Comparison of ENCODE assay signal across 16 cellular contexts in genomic region chr2:101622210-101622609, GRCh38.
DNase-seq lines count a peak whose midpoint lies in the region; ATAC-seq and TF ChIP-seq lines count a peak whose summit lies in the region.
"Had no signal": no experiment of that assay in that cellular context is flagged by ENCODE, and none has a peak within 500 bp of the region (broad histone marks: within the 10 kb centered on the region; RNA-seq: fewer than 3 reads in every experiment).

No MANE protein-coding gene starts in this region.

- no peak overlapping the region for H3K4ac ChIP-seq in mesendoderm (ENCODE audit: low read depth, low read length)

- H4K5ac ChIP-seq in mesendoderm (ENCODE audit: low read length): no peak overlapping the region

- no peak overlapping the region for H3K56ac ChIP-seq in mesendoderm (ENCODE audit: low read length)

- peak overlapping the region; percentile 50 for H3K4me3 Mint-ChIP-seq in T-helper 2 cell treated with Interferon-gamma antibody and Interleukin-4, amounts not matched to agents 5 μg/mL and 100 μg/mL, for 36 hours
- H3K4me3 Mint-ChIP-seq in CD14-positive monocyte: peak overlapping the region in 1 of 2 donors; percentile 79
- H3K4me3 Mint-ChIP-seq in T-helper 17 cell: no peak overlapping the region

- peaks cover 1% of the 10 kb centered on the region for H3K27me3 Mint-ChIP-seq in T-helper 2 cell treated with Interferon-gamma antibody and Interleukin-4, amounts not matched to agents 5 μg/mL and 100 μg/mL, for 36 hours (ENCODE audit: low read depth)
- H3K27me3 Mint-ChIP-seq in CD14-positive monocyte (ENCODE audit: low read depth in 3 of 3): peaks cover 21 to 29% (median 25%) of the 10 kb centered on the region in 3 donors
- H3K27me3 Mint-ChIP-seq in T-helper 17 cell: no peaks in the 10 kb centered on the region

- H3K4me3 ChIP-seq in mesendoderm (ENCODE audit: low read length): no peak overlapping the region
- H3K4me3 ChIP-seq: breast epithelium, left ventricle myocardium inferior, mucosa of descending colon, uterus had no signal

- H3K79me2 ChIP-seq in mesendoderm (ENCODE audit: control insufficient read depth, insufficient read depth, low read length): no peaks in the 10 kb centered on the region

- no peaks in the 10 kb centered on the region for H3K27me3 ChIP-seq in mesendoderm (ENCODE audit: insufficient read depth, low read length, poor library complexity)
- H3K27me3 ChIP-seq: breast epithelium, uterus had no signal

- H4K8ac ChIP-seq in mesendoderm (ENCODE audit: low read depth, low read length): no peak overlapping the region

- H2BK15ac ChIP-seq in mesendoderm (replicated peaks; ENCODE audit: low read depth): no peak overlapping the region

- H3K9me3 Mint-ChIP-seq in T-helper 2 cell treated with Interferon-gamma antibody and Interleukin-4, amounts not matched to agents 5 μg/mL and 100 μg/mL, for 36 hours: no peaks in the 10 kb centered on the region
- H3K9me3 Mint-ChIP-seq in CD14-positive monocyte: peaks cover 0 to 5% (median 2%) of the 10 kb centered on the region in 7 donors

- H3K36me3 Mint-ChIP-seq in T-helper 2 cell treated with Interferon-gamma antibody and Interleukin-4, amounts not matched to agents 5 μg/mL and 100 μg/mL, for 36 hours (ENCODE audit: low read depth): no peaks in the 10 kb centered on the region
- H3K36me3 Mint-ChIP-seq in CD14-positive monocyte: peaks cover 17 to 21% of the 10 kb centered on the region in 2 donors
- peaks cover 2% of the 10 kb centered on the region for H3K36me3 Mint-ChIP-seq in T-helper 17 cell (ENCODE audit: low read depth)

- no peaks in the 10 kb centered on the region for H3K36me3 ChIP-seq in mesendoderm (ENCODE audit: control insufficient read depth, insufficient read depth, low read length)
- H3K36me3 ChIP-seq: breast epithelium, left ventricle myocardium inferior, uterus had no signal

- TF ChIP-seq CTCF in CD14-positive monocyte (IDR thresholded peaks at IDR 0.05) (no peak), GM10248 (IDR thresholded peaks at IDR 0.05; ENCODE audit: control extremely low read depth, extremely low read depth, low read depth, missing control alignments) (no peak)

- H3K27ac ChIP-seq in mesendoderm (ENCODE audit: low read depth, low read length): no peak overlapping the region
- H3K27ac ChIP-seq: breast epithelium, left ventricle myocardium inferior, uterus had no signal

- no peak overlapping the region for H3K23ac ChIP-seq in mesendoderm (ENCODE audit: low read length)

- no peak overlapping the region for H3K9ac ChIP-seq in mesendoderm (ENCODE audit: low read length)

- CTCF ChIA-PET in GM10248 (lab: Yijun Ruan, JAX): interaction anchor here (0.9 kb wide), 1 partner anchor 18 kb away, joined by 3 read pairs; no protein-coding TSS in a partner anchor

- no peak overlapping the region for H3K18ac ChIP-seq in mesendoderm (ENCODE audit: low read length)

- H3K4me2 ChIP-seq in mesendoderm (ENCODE audit: low read length): no peak overlapping the region

- ATAC-seq in T-helper 17 cell: no peak
- ATAC-seq: mucosa of descending colon had no signal

- WGBS in mesendoderm (ENCODE audit: extremely low coverage, insufficient coverage, low lambda C conversion rate): no CpG with 5 or more reads among the region's 8 CpGs

- H2BK5ac ChIP-seq in mesendoderm (ENCODE audit: low read length): no peak overlapping the region

- POLR2A ChIA-PET in GM10248 (lab: Yijun Ruan, JAX): no interaction called here

- H3K4me1 Mint-ChIP-seq in T-helper 2 cell treated with Interferon-gamma antibody and Interleukin-4, amounts not matched to agents 5 μg/mL and 100 μg/mL, for 36 hours (ENCODE audit: low read depth): peaks cover 23% of the 10 kb centered on the region
- H3K4me1 Mint-ChIP-seq in CD14-positive monocyte: peaks cover 85% of the 10 kb centered on the region
- H3K4me1 Mint-ChIP-seq in T-helper 17 cell: peaks cover 19% of the 10 kb centered on the region

- no peaks in the 10 kb centered on the region for H3K4me1 ChIP-seq in mesendoderm (ENCODE audit: control insufficient read depth, low read depth, low read length)
- H3K4me1 ChIP-seq: breast epithelium, left ventricle myocardium inferior, uterus had no signal

- intact Hi-C loops in CD14-positive monocyte (cut with micrococcal nuclease): loop anchor here in 1 of 2 donors (5.0 to 10.0 kb wide), 3 partner anchors 73 to 177 kb away; partner anchors contain the start of gene MAP4K4

- H2AK5ac ChIP-seq in mesendoderm (ENCODE audit: low read length): no peak overlapping the region

- no peak overlapping the region for H2BK120ac ChIP-seq in mesendoderm (ENCODE audit: low read depth, low read length)

- DNase-seq in T-helper 2 cell treated with Interferon-gamma antibody and Interleukin-4, amounts not matched to agents 5 μg/mL and 100 μg/mL, for 36 hours (ENCODE audit: low spot score): no peak
- DNase-seq in T-helper 2 cell: no peak
- no peak for DNase-seq in CD14-positive monocyte (ENCODE audit: low spot score)
- no peak for DNase-seq in T-helper 17 cell
- DNase-seq in mesendoderm: peak; percentile 44
- DNase-seq in GM10248 (ENCODE audit: extremely low spot score): no peak
- no peak for DNase-seq in RPMI8226
- DNase-seq in activated CD8-positive, alpha-beta memory T cell treated with anti-CD3 and anti-CD28 coated beads, Interleukin-2, amount 50 U/mL, for 4 hours: no peak
- DNase-seq: head of caudate nucleus, left ventricle myocardium inferior, mucosa of descending colon, NCI-H524 treated with DMSO at 0.1 percent for 48 hours, occipital lobe, retina, uterus had no signal

- peak overlapping the region; percentile 38 for H3K27ac Mint-ChIP-seq in T-helper 2 cell treated with Interferon-gamma antibody and Interleukin-4, amounts not matched to agents 5 μg/mL and 100 μg/mL, for 36 hours
- H3K27ac Mint-ChIP-seq in CD14-positive monocyte (peak overlapping the region; percentile 72 to 96 (median 89)), T-helper 17 cell (peak overlapping the region; percentile 67)

- no peaks in the 10 kb centered on the region for H3K79me1 ChIP-seq in mesendoderm (ENCODE audit: low read length)

- no peaks in the 10 kb centered on the region for H3K9me3 ChIP-seq in T-helper 17 cell (ENCODE audit: control insufficient read depth, low read length, poor library complexity, severe bottlenecking)
- H3K9me3 ChIP-seq: breast epithelium, left ventricle myocardium inferior, mucosa of descending colon, uterus had no signal

Comparison
In these comparisons a context has a peak if more than half of its experiments do, and no peak if none do; other contexts are left out.
1. H3K27ac Mint-ChIP-seq: peak in every context shown above with its lines; median percentile 89 in CD14-positive monocyte; 67 in T-helper 17 cell; 38 in T-helper 2 cell treated with Interferon-gamma antibody and Interleukin-4, amounts not matched to agents 5 μg/mL and 100 μg/mL, for 36 hours.